ENCODE assay signal across 1 cellular context in the genomic region with DNA sequence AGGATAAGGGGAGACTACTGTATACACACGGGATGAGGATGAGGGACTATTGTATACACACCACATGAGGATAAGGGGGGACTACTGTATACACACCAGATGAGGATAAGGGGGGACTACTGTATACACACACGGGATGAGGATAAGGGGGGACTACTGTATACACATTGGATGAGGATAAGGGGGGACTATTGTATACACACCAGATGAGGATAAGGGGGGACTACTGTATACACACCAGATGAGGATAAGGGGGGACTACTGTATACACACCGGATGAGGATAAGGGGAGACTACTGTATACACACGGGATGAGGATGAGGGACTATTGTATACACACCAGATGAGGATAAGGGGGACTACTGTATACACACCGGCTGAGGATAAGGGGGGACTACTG. TPM values are rescaled to one million over a fixed set of nuclear protein-coding genes. Genes with fewer than 3 reads are reported as not detected.
"Had no signal": no experiment of that assay in that cellular context is flagged by ENCODE, and none has a peak within 500 bp of the region (broad histone marks: within the 10 kb centered on the region; RNA-seq: fewer than 3 reads in every experiment).

No MANE protein-coding gene starts in this region.

RNA-seq across cellular contexts. Expression of gene TERT, which starts 38.4 kb away (rescaled TPM):
- total RNA-seq: ascending aorta had no signal
